8 cellular contexts compared by ENCODE assay signal in the genomic region with DNA sequence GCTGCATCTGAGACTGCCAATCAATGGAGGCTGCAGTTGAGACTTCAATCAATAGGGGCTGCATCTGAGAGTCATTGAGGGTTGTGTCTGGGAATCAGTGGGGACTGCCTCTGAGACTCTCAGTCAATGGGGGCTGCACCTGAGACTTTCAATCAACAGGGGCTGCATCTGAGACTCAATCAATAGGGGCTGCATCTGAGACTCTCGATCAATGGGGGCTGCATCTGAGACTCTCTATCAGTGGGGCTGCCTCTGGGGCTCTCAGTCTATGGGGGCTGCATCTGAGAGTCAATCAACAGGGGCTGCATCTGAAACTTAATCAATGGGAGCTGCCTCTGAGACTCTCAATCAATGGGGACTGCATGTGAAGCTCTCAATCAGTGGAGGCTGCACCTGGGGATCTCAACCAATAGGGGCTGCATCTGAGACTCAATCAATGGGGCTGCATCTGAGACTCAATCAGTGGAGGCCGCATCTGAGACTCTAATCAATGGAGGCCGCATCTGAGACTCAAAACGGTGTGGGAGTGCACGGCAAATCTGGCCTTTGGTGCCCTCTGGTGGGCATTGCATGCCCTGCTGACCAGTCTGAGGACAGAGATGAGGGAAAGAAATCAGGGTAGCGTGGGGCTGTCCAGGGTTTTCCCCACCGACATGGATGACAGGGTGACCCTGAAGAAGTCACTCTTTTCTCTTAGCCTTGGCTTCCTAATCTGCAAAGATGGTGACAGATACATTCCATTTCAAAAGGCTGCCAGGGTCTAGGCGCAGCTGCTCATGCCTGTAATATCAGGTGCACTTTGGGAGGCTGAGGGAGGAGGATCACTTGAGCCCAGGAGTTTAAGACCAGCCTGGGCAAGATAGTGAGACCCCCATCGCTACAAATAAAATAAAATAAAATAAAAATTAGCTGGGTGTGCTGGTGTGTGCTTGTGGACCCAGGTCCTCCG. TPM values are rescaled to one million over a fixed set of nuclear protein-coding genes. Genes with fewer than 3 reads are reported as not detected.
DNase-seq lines count a peak whose midpoint lies in the region; ATAC-seq and TF ChIP-seq lines count a peak whose summit lies in the region.

No MANE protein-coding gene starts in this region.

- H3K4me3 ChIP-seq in Panc1 (ENCODE audit: low read depth in 2 of 2, low read length in 2 of 2): no peak overlapping the region
- H3K4me3 ChIP-seq in foreskin fibroblast (ENCODE audit: low read depth in 1 of 2, low read length in 2 of 2): no peak overlapping the region
- H3K4me3 ChIP-seq in suprapubic skin: no peak overlapping the region

- in situ Hi-C loops in Panc1 (cut with HindIII; ENCODE audit: low pct_unique_long_range_greater_than_20kb, low sequenced_read_pairs): no loop called here

- DNase-seq in SIG-M5 treated with dmso at 0.1 percent for 504 hours (lab: John Stamatoyannopoulos, UW; ENCODE audit: unreplicated experiment) (peak; percentile 22), SIG-M5 (lab: John Stamatoyannopoulos, UW) (no peak), HS-5 (ENCODE audit: low read depth) (peak; percentile 19), Panc1 (ENCODE audit: low read depth, low spot score) (peak; percentile 55), foreskin fibroblast (peak; percentile 44 to 84), nucleus accumbens (lab: John Stamatoyannopoulos, UW) (peak in 46 of 56 donors; percentile 8 to 83 (median 42)), suprapubic skin (ENCODE audit: low spot score in 2 of 2) (peak in 1 of 2 donors; percentile 83)
- DNase-seq in activated T-helper 1 cell treated with anti-CD3 and anti-CD28 coated beads, Interleukin-12 subunit alpha, Interleukin-12 subunit beta, Interleukin-2, Interleukin-4 antibody, amounts not matched to agents 30 ng/mL and 10 ng/mL and 1 ng/mL, durations not matched to agents 14 hours and 24 hours and 36 hours (ENCODE audit: low spot score): peak; percentile 55

- no peaks in the 10 kb centered on the region for H3K4me1 Mint-ChIP-seq in activated T-helper 1 cell treated with anti-CD3 and anti-CD28 coated beads, Interleukin-12 subunit alpha, Interleukin-12 subunit beta, Interleukin-2, Interleukin-4 antibody, amounts not matched to agents 30 ng/mL and 10 ng/mL and 1 ng/mL, durations not matched to agents 14 hours and 24 hours and 36 hours (ENCODE audit: low read depth)

- TF ChIP-seq EP300 in suprapubic skin (IDR thresholded peaks at IDR 0.05): no peak

- CTCF ChIA-PET in Panc1 (lab: Charles Lee): interaction anchor here (0.5 to 2.5 kb wide), 2 partner anchors 183 to 188 kb away, joined by 4 to 13 read pairs; no protein-coding TSS in a partner anchor

- peak; percentile 95 for ATAC-seq in Panc1

- H3K27me3 ChIP-seq in Panc1 (ENCODE audit: control insufficient read depth, insufficient read depth, low read length): no peaks in the 10 kb centered on the region
- peaks cover 16% of the 10 kb centered on the region for H3K27me3 ChIP-seq in suprapubic skin

- H3K27ac ChIP-seq in Panc1 (ENCODE audit: low read length) (no peak overlapping the region), suprapubic skin (no peak overlapping the region)

- intact Hi-C loops in Panc1 (cut with micrococcal nuclease; ENCODE audit: unreplicated experiment): loop anchor here (2.0 to 10.0 kb wide), 2 partner anchors 188 to 218 kb away; no protein-coding TSS in a partner anchor
- intact Hi-C loops in activated T-helper 1 cell treated with anti-CD3 and anti-CD28 coated beads, Interleukin-12 subunit alpha, Interleukin-12 subunit beta, Interleukin-2, Interleukin-4 antibody, amounts not matched to agents 30 ng/mL and 10 ng/mL and 1 ng/mL, durations not matched to agents 14 hours and 24 hours and 36 hours (cut with micrococcal nuclease): loop anchor here (1.0 kb wide), 2 partner anchors 187 to 214 kb away; no protein-coding TSS in a partner anchor

- H3K9me3 ChIP-seq in Panc1 (ENCODE audit: control insufficient read depth, insufficient read depth, low read depth, low read length) (no peaks in the 10 kb centered on the region), suprapubic skin (no peaks in the 10 kb centered on the region)

- no peak for TF ChIP-seq POLR2A in suprapubic skin (IDR thresholded peaks at IDR 0.05)

- TF ChIP-seq CTCF in Panc1 (IDR thresholded peaks at IDR 0.05) (peak; percentile 85), foreskin fibroblast (IDR thresholded peaks at IDR 0.05; ENCODE audit: low read depth, low read length) (peak; percentile 93), suprapubic skin (IDR thresholded peaks at IDR 0.05) (peak; percentile 85 to 91)

- H3K9me3 Mint-ChIP-seq in activated T-helper 1 cell treated with anti-CD3 and anti-CD28 coated beads, Interleukin-12 subunit alpha, Interleukin-12 subunit beta, Interleukin-2, Interleukin-4 antibody, amounts not matched to agents 30 ng/mL and 10 ng/mL and 1 ng/mL, durations not matched to agents 14 hours and 24 hours and 36 hours: no peaks in the 10 kb centered on the region

- H3K36me3 ChIP-seq in Panc1 (ENCODE audit: control insufficient read depth, insufficient read depth, low read length) (no peaks in the 10 kb centered on the region), suprapubic skin (no peaks in the 10 kb centered on the region)

- H3K4me1 ChIP-seq in Panc1 (ENCODE audit: control insufficient read depth, insufficient read depth, low read length): no peaks in the 10 kb centered on the region
- H3K4me1 ChIP-seq in suprapubic skin: no peaks in the 10 kb centered on the region

- H3K4me3 Mint-ChIP-seq in activated T-helper 1 cell treated with anti-CD3 and anti-CD28 coated beads, Interleukin-12 subunit alpha, Interleukin-12 subunit beta, Interleukin-2, Interleukin-4 antibody, amounts not matched to agents 30 ng/mL and 10 ng/mL and 1 ng/mL, durations not matched to agents 14 hours and 24 hours and 36 hours: no peak overlapping the region

- H3K36me3 Mint-ChIP-seq in activated T-helper 1 cell treated with anti-CD3 and anti-CD28 coated beads, Interleukin-12 subunit alpha, Interleukin-12 subunit beta, Interleukin-2, Interleukin-4 antibody, amounts not matched to agents 30 ng/mL and 10 ng/mL and 1 ng/mL, durations not matched to agents 14 hours and 24 hours and 36 hours (ENCODE audit: low read depth): no peaks in the 10 kb centered on the region

- no peak overlapping the region for H3K27ac Mint-ChIP-seq in activated T-helper 1 cell treated with anti-CD3 and anti-CD28 coated beads, Interleukin-12 subunit alpha, Interleukin-12 subunit beta, Interleukin-2, Interleukin-4 antibody, amounts not matched to agents 30 ng/mL and 10 ng/mL and 1 ng/mL, durations not matched to agents 14 hours and 24 hours and 36 hours

- POLR2A ChIA-PET in Panc1 (lab: Charles Lee): no interaction called here

- BruUV-seq in Panc1 (replicated peaks; lab: Mats Ljungman, UMichigan): no TSS peak

- peaks cover 10% of the 10 kb centered on the region for H3K27me3 Mint-ChIP-seq in activated T-helper 1 cell treated with anti-CD3 and anti-CD28 coated beads, Interleukin-12 subunit alpha, Interleukin-12 subunit beta, Interleukin-2, Interleukin-4 antibody, amounts not matched to agents 30 ng/mL and 10 ng/mL and 1 ng/mL, durations not matched to agents 14 hours and 24 hours and 36 hours (ENCODE audit: insufficient read depth)

- WGBS in suprapubic skin: 26% methylated on average over 8 of the region's 10 CpGs

RNA-seq across cellular contexts. Expression of a gene that starts 41.3 kb away (rescaled TPM):
- total RNA-seq in Panc1 (2021; ENCODE audit: unreplicated experiment) (238 TPM), suprapubic skin (100 to 1,000 TPM; 167 to 241 (median 194) TPM)
- polyA plus RNA-seq in Panc1 (2012; ENCODE audit: insufficient read length): 91.2 TPM
- 279 and 292 TPM in 2 replicates for total RNA-seq in activated T-helper 1 cell treated with anti-CD3 and anti-CD28 coated beads, Interleukin-12 subunit alpha, Interleukin-12 subunit beta, Interleukin-2, Interleukin-4 antibody, amounts not matched to agents 30 ng/mL and 10 ng/mL and 1 ng/mL, durations not matched to agents 14 hours and 24 hours and 36 hours
